Comparison of ENCODE assay signal across 1 cellular context in genomic region chr6:11210386-11211138, GRCh38.
TF ChIP-seq lines count a peak whose summit lies in the region.

No MANE protein-coding gene starts in this region.

TF ChIP-seq in IMR-90, 13 proteins besides CTCF, POLR2A, EP300 and RAD21 (continued from another document):
- TF ChIP-seq MAFK (IDR thresholded peaks at IDR 0.05; ENCODE audit: low read depth, low read length): no peak
